Comparison of ENCODE assay signal across 28 cellular contexts in the genomic region with DNA sequence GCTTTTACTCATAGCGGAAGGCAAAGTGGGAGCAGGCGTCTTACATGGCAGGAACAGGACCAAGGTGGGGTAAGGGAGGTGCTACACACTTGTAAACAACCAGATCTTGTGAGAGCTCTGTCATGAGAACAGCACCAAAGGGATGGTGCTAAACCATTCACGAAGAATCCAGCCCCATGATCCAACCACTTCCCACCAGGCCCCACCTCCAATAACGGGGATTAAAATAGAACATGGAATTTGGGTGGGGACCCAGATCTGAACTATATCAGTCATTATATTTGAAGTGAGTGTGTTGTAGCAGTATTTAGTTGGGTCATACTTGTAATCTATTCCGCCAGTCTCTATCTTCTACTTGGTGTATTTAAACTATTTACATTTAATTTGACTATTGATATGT.
"Had no signal": no experiment of that assay in that cellular context is flagged by ENCODE, and none has a peak within 500 bp of the region (broad histone marks: within the 10 kb centered on the region; RNA-seq: fewer than 3 reads in every experiment).

No MANE protein-coding gene starts in this region.

- H3K27ac ChIP-seq: adrenal gland, body of pancreas, esophagus muscularis mucosa, foreskin keratinocyte, gastrocnemius medialis, heart left ventricle, WERI-Rb-1 had no signal

- H3K4me1 Mint-ChIP-seq: activated B cell treated with CpG ODN at 0.5 μM for 24 hours; activated naive CD8-positive, alpha-beta T cell treated with anti-CD3 and anti-CD28 coated beads, Interleukin-2, amount 50 U/mL, for 24 hours; activated T-helper 17 cell treated with anti-CD3 and anti-CD28 coated beads, Interleukin-2, amount 50 U/mL, for 72 hours had no signal

- H3K36me3 Mint-ChIP-seq: activated CD4-positive, alpha-beta memory T cell treated with anti-CD3 and anti-CD28 coated beads for 36 hours; activated naive CD8-positive, alpha-beta T cell treated with anti-CD3 and anti-CD28 coated beads for 36 hours had no signal

- H3K9me3 ChIP-seq: body of pancreas had no signal

- H3K4me3 Mint-ChIP-seq: activated B cell treated with CpG ODN at 0.5 μM for 24 hours; activated CD4-positive, alpha-beta memory T cell treated with anti-CD3 and anti-CD28 coated beads for 36 hours; activated CD4-positive, alpha-beta T cell treated with anti-CD3 and anti-CD28 coated beads, Interleukin-2, amount 10 ng/mL, durations not matched to agents 24 days and 14 days; activated naive CD4-positive, alpha-beta T cell treated with anti-CD3 and anti-CD28 coated beads for 36 hours; activated naive CD4-positive, alpha-beta T cell treated with anti-CD3 and anti-CD28 coated beads, Interleukin-2, amount 50 U/mL, for 24 hours; activated naive CD8-positive, alpha-beta T cell treated with anti-CD3 and anti-CD28 coated beads for 36 hours; activated naive CD8-positive, alpha-beta T cell treated with anti-CD3 and anti-CD28 coated beads, Interleukin-2, amount 50 U/mL, for 24 hours; activated T-cell treated with anti-CD3 and anti-CD28 coated beads, Interleukin-2, amount 50 U/mL, for 4 hours; activated T-helper 17 cell treated with anti-CD3 and anti-CD28 coated beads, Interleukin-2, amount 50 U/mL, for 72 hours; T-helper 17 cell; T-helper 2 cell treated with Interferon-gamma antibody and Interleukin-4, amounts not matched to agents 5 μg/mL and 100 μg/mL, for 36 hours had no signal

- H3K27ac Mint-ChIP-seq: activated B cell treated with CpG ODN at 0.5 μM for 24 hours; activated CD4-positive, alpha-beta memory T cell treated with anti-CD3 and anti-CD28 coated beads for 36 hours; activated CD4-positive, alpha-beta T cell treated with anti-CD3 and anti-CD28 coated beads, Interleukin-2, amount 10 ng/mL, durations not matched to agents 24 days and 14 days; activated naive CD4-positive, alpha-beta T cell treated with anti-CD3 and anti-CD28 coated beads for 36 hours; activated naive CD4-positive, alpha-beta T cell treated with anti-CD3 and anti-CD28 coated beads, Interleukin-2, amount 50 U/mL, for 24 hours; activated naive CD8-positive, alpha-beta T cell treated with anti-CD3 and anti-CD28 coated beads for 36 hours; activated naive CD8-positive, alpha-beta T cell treated with anti-CD3 and anti-CD28 coated beads, Interleukin-2, amount 50 U/mL, for 24 hours; activated T-helper 17 cell treated with anti-CD3 and anti-CD28 coated beads, Interleukin-2, amount 50 U/mL, for 72 hours; T-helper 17 cell; T-helper 2 cell treated with Interferon-gamma antibody and Interleukin-4, amounts not matched to agents 5 μg/mL and 100 μg/mL, for 36 hours had no signal

- H3K27me3 ChIP-seq: body of pancreas, gastrocnemius medialis had no signal

- H3K4me1 ChIP-seq: adrenal gland, body of pancreas, foreskin keratinocyte, gastrocnemius medialis had no signal

- H3K27me3 Mint-ChIP-seq: activated CD4-positive, alpha-beta memory T cell treated with anti-CD3 and anti-CD28 coated beads for 36 hours; activated naive CD4-positive, alpha-beta T cell treated with anti-CD3 and anti-CD28 coated beads, Interleukin-2, amount 50 U/mL, for 24 hours; activated naive CD8-positive, alpha-beta T cell treated with anti-CD3 and anti-CD28 coated beads for 36 hours; activated T-helper 17 cell treated with anti-CD3 and anti-CD28 coated beads, Interleukin-2, amount 50 U/mL, for 72 hours had no signal

- H3K36me3 ChIP-seq: adrenal gland, esophagus muscularis mucosa, gastrocnemius medialis, heart left ventricle, WERI-Rb-1 had no signal

- H3K4me3 ChIP-seq: adrenal gland, body of pancreas, esophagus muscularis mucosa, gastrocnemius medialis, heart left ventricle had no signal

- DNase-seq: activated B cell treated with CpG ODN at 0.5 μM for 24 hours; activated CD4-positive, alpha-beta memory T cell treated with anti-CD3 and anti-CD28 coated beads for 36 hours; activated CD4-positive, alpha-beta T cell treated with anti-CD3 and anti-CD28 coated beads, Interleukin-2, amount 10 ng/mL, durations not matched to agents 24 days and 14 days; activated CD8-positive, alpha-beta memory T cell treated with anti-CD3 and anti-CD28 coated beads for 24 hours; activated effector memory CD4-positive, alpha-beta T cell treated with anti-CD3 and anti-CD28 coated beads, Interleukin-2, amount 50 U/mL, for 16 hours; activated naive CD4-positive, alpha-beta T cell treated with anti-CD3 and anti-CD28 coated beads for 36 hours; activated naive CD8-positive, alpha-beta T cell treated with anti-CD3 and anti-CD28 coated beads for 36 hours; activated naive CD8-positive, alpha-beta T cell treated with anti-CD3 and anti-CD28 coated beads, Interleukin-2, amount 50 U/mL, for 24 hours; activated T-cell treated with anti-CD3 and anti-CD28 coated beads, Interleukin-2, amount 50 U/mL, for 4 hours; amygdala; aorta; body of pancreas; caudate nucleus; effector memory CD4-positive, alpha-beta T cell; erythroblast; foreskin keratinocyte; gastrocnemius medialis; glutamatergic neuron; heart left ventricle; T-helper 1 cell; T-helper 17 cell; T1000; WERI-Rb-1 had no signal
